In the genomic region with DNA sequence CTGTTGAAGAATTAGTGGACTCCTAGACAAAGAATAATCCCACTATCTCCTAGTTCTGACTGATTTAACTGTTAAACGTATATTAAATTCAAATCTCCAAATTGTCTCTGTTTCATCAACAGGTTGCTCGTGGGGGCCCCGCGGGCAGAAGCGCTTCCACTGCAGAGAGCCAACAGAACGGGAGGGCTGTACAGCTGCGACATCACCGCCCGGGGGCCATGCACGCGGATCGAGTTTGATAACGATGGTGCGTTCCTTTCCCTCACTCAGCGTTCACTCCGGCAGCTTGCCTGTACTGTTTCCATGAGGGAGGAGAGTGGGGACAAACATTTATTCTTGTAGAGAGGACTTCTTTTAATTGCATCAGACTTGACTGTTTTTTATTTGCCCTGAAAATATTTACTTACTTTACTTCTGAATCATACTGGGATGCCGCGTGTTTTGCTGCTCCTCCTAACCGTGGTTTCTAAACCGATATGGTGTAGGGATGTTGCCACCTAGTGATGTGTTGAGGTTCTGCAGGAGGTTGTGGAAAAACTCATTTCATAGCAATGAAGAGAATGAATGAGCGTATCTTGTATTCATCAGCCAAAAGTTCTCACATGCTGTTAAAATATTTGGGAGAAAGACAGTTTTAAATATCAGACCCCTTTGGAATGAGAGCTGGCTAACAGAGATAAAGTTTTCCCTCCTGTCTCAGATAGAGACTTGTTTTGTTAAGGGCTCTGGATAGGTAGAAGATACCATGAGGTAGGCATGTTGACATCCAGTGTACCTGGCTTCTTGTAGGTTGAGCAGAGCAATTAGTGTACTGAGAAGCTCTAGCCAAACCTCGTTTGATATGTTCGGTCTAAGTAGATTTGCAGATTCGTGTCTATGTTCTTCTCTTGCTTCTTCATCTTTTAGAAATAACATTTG, we compare ENCODE assay signal across 8 cellular contexts. TPM values are rescaled to one million over a fixed set of nuclear protein-coding genes. Genes with fewer than 3 reads are reported as not detected.
A peak's percentile ranks its signal among the peaks of the same experiment; 100 is the strongest.
DNase-seq lines count a peak whose midpoint lies in the region; ATAC-seq and TF ChIP-seq lines count a peak whose summit lies in the region.

No MANE protein-coding gene starts in this region.

- peaks cover 2% of the 10 kb centered on the region for H3K27me3 Mint-ChIP-seq in IgD-negative memory B cell
- no peaks in the 10 kb centered on the region for H3K27me3 Mint-ChIP-seq in naive thymus-derived CD8-positive, alpha-beta T cell

- DNase-seq in EH (ENCODE audit: low read depth) (peak; percentile 87), OCI-M1 (lab: John Stamatoyannopoulos, UW) (peak; percentile 82), activated T-cell treated with anti-CD3 and anti-CD28 coated beads for 4 hours (peak; percentile 76), erythroblast (lab: John Stamatoyannopoulos, UW) (peak; percentile 42 to 68), 8988T (no peak)
- peak; percentile 29 to 88 (median 72) for DNase-seq in naive thymus-derived CD8-positive, alpha-beta T cell
- peak; percentile 27 to 81 (median 61) for DNase-seq in stimulated activated naive CD4-positive, alpha-beta T cell (lab: John Stamatoyannopoulos, UW)

- H3K4me3 Mint-ChIP-seq in IgD-negative memory B cell: peak overlapping the region in 1 of 4 donors; percentile 4
- H3K4me3 Mint-ChIP-seq in naive thymus-derived CD8-positive, alpha-beta T cell: peak overlapping the region; percentile 48 to 94 (median 84)

- H3K27ac Mint-ChIP-seq in IgD-negative memory B cell: peak overlapping the region in 2 of 3 donors; percentile 3 to 42
- H3K27ac Mint-ChIP-seq in naive thymus-derived CD8-positive, alpha-beta T cell: peak overlapping the region; percentile 74 to 98 (median 95)

- POLR2A ChIA-PET in naive thymus-derived CD8-positive, alpha-beta T cell (lab: Charles Lee): interaction anchor here (1.2 to 11.1 kb wide), 4 partner anchors 11 to 35 kb away, joined by 3 to 304 read pairs (median 4); partner anchors contain the start of gene ITGA6

- no peaks in the 10 kb centered on the region for H3K9me3 Mint-ChIP-seq in IgD-negative memory B cell
- H3K9me3 Mint-ChIP-seq in naive thymus-derived CD8-positive, alpha-beta T cell: no peaks in the 10 kb centered on the region

- no peak for TF ChIP-seq POLR2A in erythroblast (IDR thresholded peaks at IDR 0.05; ENCODE audit: low read length)

- H3K4me1 Mint-ChIP-seq in IgD-negative memory B cell: peaks cover 18 to 37% (median 25%) of the 10 kb centered on the region in 3 donors
- peaks cover 38 to 77% (median 66%) of the 10 kb centered on the region in 4 donors for H3K4me1 Mint-ChIP-seq in naive thymus-derived CD8-positive, alpha-beta T cell

- H3K36me3 Mint-ChIP-seq in IgD-negative memory B cell: no peaks in the 10 kb centered on the region
- H3K36me3 Mint-ChIP-seq in naive thymus-derived CD8-positive, alpha-beta T cell: peaks cover 8 to 44% (median 23%) of the 10 kb centered on the region in 3 donors

- peak; percentile 18 to 20 for ATAC-seq in naive thymus-derived CD8-positive, alpha-beta T cell

RNA-seq across cellular contexts. Expression of gene ITGA6, which starts 38.3 kb away (rescaled TPM):
- 2.0 TPM for polyA plus RNA-seq in IgD-negative memory B cell
- 100 to 1,000 TPM; 119 to 127 TPM for total RNA-seq in naive thymus-derived CD8-positive, alpha-beta T cell
- 10 to 100 TPM; 58.4 to 80.0 (median 64.2) TPM for polyA plus RNA-seq in naive thymus-derived CD8-positive, alpha-beta T cell

Comparison
In these comparisons a context has a peak if more than half of its experiments do, and no peak if none do; other contexts are left out.
1. RNA of gene ITGA6, which starts 38.3 kb away (polyA plus RNA-seq): 58.4 to 80.0 TPM in naive thymus-derived CD8-positive, alpha-beta T cell; 2.0 TPM in IgD-negative memory B cell (single experiment); every median in the first group is over 10 times any median in the second.